17 cellular contexts compared by ENCODE assay signal in the genomic region with DNA sequence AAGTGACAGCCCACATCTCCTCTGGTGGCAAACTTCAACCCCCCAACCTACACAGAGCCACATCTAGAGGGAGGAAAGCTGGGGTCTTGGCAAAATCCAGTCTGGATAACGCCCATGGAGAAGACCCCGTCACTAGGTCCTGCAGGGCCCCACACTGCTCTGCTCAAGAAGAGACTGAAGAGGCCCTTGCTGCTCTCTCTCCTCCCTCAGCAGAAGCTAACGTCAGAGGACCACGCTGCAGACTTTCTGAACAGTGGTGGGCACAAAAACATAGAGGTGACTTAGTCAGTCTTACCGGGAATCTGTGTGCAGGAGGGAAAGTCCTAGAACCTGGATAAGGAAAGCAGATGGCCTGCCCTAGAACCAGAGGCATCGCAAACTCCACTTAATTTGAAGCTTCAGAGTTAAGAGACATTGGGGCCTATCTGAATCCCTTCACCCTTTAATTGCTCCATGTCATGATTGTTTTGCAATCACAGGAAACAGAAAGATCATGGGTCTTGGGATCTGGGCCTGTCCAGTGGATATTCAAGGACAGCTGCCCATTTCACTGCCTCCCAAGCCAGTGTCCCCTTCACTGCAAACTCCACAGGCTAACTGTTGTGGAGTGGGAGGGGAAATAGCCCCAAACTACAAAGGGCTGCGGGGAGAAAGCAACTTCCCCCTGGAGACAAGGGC. TPM values are rescaled to one million over a fixed set of nuclear protein-coding genes. Genes with fewer than 3 reads are reported as not detected.
DNase-seq lines count a peak whose midpoint lies in the region; ATAC-seq and TF ChIP-seq lines count a peak whose summit lies in the region.
"Had no signal": no experiment of that assay in that cellular context is flagged by ENCODE, and none has a peak within 500 bp of the region (broad histone marks: within the 10 kb centered on the region; RNA-seq: fewer than 3 reads in every experiment).

No MANE protein-coding gene starts in this region.

- no peak overlapping the region for H2BK5ac ChIP-seq in mesendoderm (ENCODE audit: low read length)

- H3K36me3 Mint-ChIP-seq in osteocyte (ENCODE audit: unreplicated experiment), result peaks cover 15% of the 10 kb centered on the region

- peak overlapping the region; percentile 87 for H3K4me3 Mint-ChIP-seq in osteocyte (ENCODE audit: unreplicated experiment)
- H3K4me3 Mint-ChIP-seq: activated CD8-positive, alpha-beta T cell treated with anti-CD3 and anti-CD28 coated beads, Interleukin-2, amount 10 ng/mL, durations not matched to agents 7 days and 5 days had no signal

- H3K18ac ChIP-seq in mesendoderm (ENCODE audit: low read length), result no peak overlapping the region

- no peak overlapping the region for H3K56ac ChIP-seq in mesendoderm (ENCODE audit: low read length)

- no peak overlapping the region for H3K4ac ChIP-seq in mesendoderm (ENCODE audit: low read depth, low read length)

- H3K27me3 ChIP-seq in AG04450 (ENCODE audit: control insufficient read depth, insufficient read depth, low read length) (no peaks in the 10 kb centered on the region), SJSA1 (replicated peaks) (no peaks in the 10 kb centered on the region; the same call in 1 of the 2 replicates), esophagus (ENCODE audit: control insufficient read depth in 1 of 2, insufficient read depth in 2 of 2, low read length in 2 of 2) (peaks cover 0 to 5% of the 10 kb centered on the region in 2 donors), mesendoderm (ENCODE audit: insufficient read depth, low read length, poor library complexity) (no peaks in the 10 kb centered on the region)

- H2BK15ac ChIP-seq in mesendoderm (replicated peaks; ENCODE audit: low read depth), result no peak overlapping the region

- peaks cover 48% of the 10 kb centered on the region for H3K4me1 ChIP-seq in SJSA1 (replicated peaks)
- H3K4me1 ChIP-seq in esophagus (ENCODE audit: control insufficient read depth in 2 of 2, insufficient read depth in 2 of 2, low read length in 1 of 2), result peaks cover 2 to 8% of the 10 kb centered on the region in 2 donors
- peaks cover 3% of the 10 kb centered on the region for H3K4me1 ChIP-seq in mesendoderm (ENCODE audit: control insufficient read depth, low read depth, low read length)
- H3K4me1 ChIP-seq: pancreas had no signal

- H3K36me3 ChIP-seq in SJSA1 (peaks cover 60% of the 10 kb centered on the region), esophagus (ENCODE audit: control insufficient read depth in 2 of 2, insufficient read depth in 2 of 2, low read length in 1 of 2) (no peaks in the 10 kb centered on the region), mesendoderm (ENCODE audit: control insufficient read depth, insufficient read depth, low read length) (peaks cover 2% of the 10 kb centered on the region)
- H3K36me3 ChIP-seq: pancreas had no signal

- H3K79me1 ChIP-seq in mesendoderm (ENCODE audit: low read length), result peaks cover 13% of the 10 kb centered on the region

- POLR2A ChIA-PET in AG04450 (lab: Yijun Ruan, JAX), result interaction anchor here (0.8 to 1.3 kb wide), 2 partner anchors 13 to 37 kb away, joined by 3 to 5 read pairs; no protein-coding TSS in a partner anchor

- H3K4me3 ChIP-seq in AG04450 (ENCODE audit: low read depth, low read length), result peak overlapping the region; percentile 93
- peak overlapping the region; percentile 81 for H3K4me3 ChIP-seq in SJSA1
- H3K4me3 ChIP-seq in esophagus (ENCODE audit: low read depth in 1 of 2, low read length in 2 of 2), result peak overlapping the region in 1 of 2 donors; percentile 40
- H3K4me3 ChIP-seq in mesendoderm (ENCODE audit: low read length), result no peak overlapping the region
- H3K4me3 ChIP-seq: body of pancreas, pancreas had no signal

- DNase-seq in AG04450 (ENCODE audit: low read depth, low spot score) (no peak), SJSA1 (ENCODE audit: low read depth in 1 of 2, low spot score in 2 of 2) (no peak), osteocyte (ENCODE audit: extremely low spot score, unreplicated experiment) (no peak), mesendoderm (no peak), DMS 273 treated with DMSO at 0.1 percent for 48 hours (lab: John Stamatoyannopoulos, UW) (no peak), GF-D8 (lab: John Stamatoyannopoulos, UW) (no peak)
- DNase-seq: activated CD8-positive, alpha-beta T cell treated with anti-CD3 and anti-CD28 coated beads, Interleukin-2, amount 10 ng/mL, durations not matched to agents 7 days and 5 days; activated gamma-delta T cell; body of pancreas; Karpas-422; kidney; NCI-H1694; pancreas had no signal

- no peak overlapping the region for H4K8ac ChIP-seq in mesendoderm (ENCODE audit: low read depth, low read length)

- peaks cover 55% of the 10 kb centered on the region for H3K4me1 Mint-ChIP-seq in osteocyte (ENCODE audit: unreplicated experiment)

- no peaks in the 10 kb centered on the region for H3K79me2 ChIP-seq in mesendoderm (ENCODE audit: control insufficient read depth, insufficient read depth, low read length)

- CTCF ChIA-PET in AG04450 (lab: Charles Lee), result interaction anchor here (2.0 to 3.2 kb wide), 2 partner anchors 37 to 208 kb away, joined by 7 to 12 read pairs; no protein-coding TSS in a partner anchor

- H3K4me2 ChIP-seq in mesendoderm (ENCODE audit: low read length), result no peak overlapping the region

- TF ChIP-seq CTCF in AG04450 (IDR thresholded peaks at IDR 0.05; ENCODE audit: low read depth, low read length) (no peak), osteocyte (IDR thresholded peaks at IDR 0.05) (no peak)

- H3K9me3 ChIP-seq in AG04450 (ENCODE audit: control insufficient read depth, insufficient read depth, low read length), result no peaks in the 10 kb centered on the region
- H3K9me3 ChIP-seq in SJSA1 (replicated peaks), result no peaks in the 10 kb centered on the region
- H3K9me3 ChIP-seq in esophagus (ENCODE audit: control insufficient read depth in 2 of 2, insufficient read depth in 1 of 2, low read depth in 1 of 2, low read length in 1 of 2), result no peaks in the 10 kb centered on the region
- H3K9me3 ChIP-seq: body of pancreas, pancreas had no signal

- H2BK120ac ChIP-seq in mesendoderm (ENCODE audit: low read depth, low read length), result no peak overlapping the region

- no peak overlapping the region for H4K5ac ChIP-seq in mesendoderm (ENCODE audit: low read length)

- H3K9me3 Mint-ChIP-seq in osteocyte (ENCODE audit: unreplicated experiment), result no peaks in the 10 kb centered on the region
- H3K9me3 Mint-ChIP-seq: endodermal cell had no signal

- peak overlapping the region; percentile 72 for H3K27ac Mint-ChIP-seq in osteocyte (ENCODE audit: unreplicated experiment)
- H3K27ac Mint-ChIP-seq: activated CD8-positive, alpha-beta T cell treated with anti-CD3 and anti-CD28 coated beads, Interleukin-2, amount 10 ng/mL, durations not matched to agents 7 days and 5 days; endodermal cell had no signal

- no peak overlapping the region for H2AK5ac ChIP-seq in mesendoderm (ENCODE audit: low read length)

- H3K27ac ChIP-seq in AG04450 (ENCODE audit: low read depth, low read length) (no peak overlapping the region), SJSA1 (no peak overlapping the region), esophagus (ENCODE audit: low read depth in 2 of 2, low read length in 1 of 2) (peak overlapping the region; percentile 29 to 35), mesendoderm (ENCODE audit: low read depth, low read length) (no peak overlapping the region)
- H3K27ac ChIP-seq: body of pancreas, HL-60, pancreas had no signal

- no peak overlapping the region for H3K9ac ChIP-seq in mesendoderm (ENCODE audit: low read length)

- no peak overlapping the region for H3K23ac ChIP-seq in mesendoderm (ENCODE audit: low read length)

- ATAC-seq in HG03378 (IDR thresholded peaks at IDR 0.05; ENCODE audit: unreplicated experiment), result no peak
- ATAC-seq: activated CD8-positive, alpha-beta T cell treated with anti-CD3 and anti-CD28 coated beads, Interleukin-2, amount 10 ng/mL, durations not matched to agents 7 days and 5 days; body of pancreas; pancreas had no signal

- 79 to 86% methylated on average over 7 of the region's 7 CpGs for whole genome bisulfite sequencing in esophagus, 2 donors
- WGBS in mesendoderm (ENCODE audit: extremely low coverage, insufficient coverage, low lambda C conversion rate), result no CpG with 5 or more reads among the region's 7 CpGs

- no peaks in the 10 kb centered on the region for H3K27me3 Mint-ChIP-seq in osteocyte (ENCODE audit: unreplicated experiment)

RNA-seq across cellular contexts. Expression of a gene that starts 1.7 kb away (rescaled TPM):
- polyA plus RNA-seq in AG04450 (2011; rRNA removed), result 928 and 935 TPM in 2 replicates
- polyA minus RNA-seq in AG04450 (2011; rRNA and poly(A)+ RNA removed), result 350 and 365 TPM in 2 replicates
- total RNA-seq in SJSA1 (2014; rRNA removed; shearing (Covaris generic)), result 572 and 807 TPM in 2 replicates
- polyA plus RNA-seq in esophagus, result 10 to 100 TPM in 1 of 2 donors, 1 to 10 TPM in 1; 9.7 to 26.7 TPM
- 548 and 587 TPM in 2 replicates for total RNA-seq in osteocyte
- 17.5 TPM for polyA plus RNA-seq in mesendoderm (2013, experiment 1 of 2)
- 17.2 TPM for polyA plus RNA-seq in mesendoderm (2013, experiment 2 of 2)

Comparison
In these comparisons a context has a peak if more than half of its experiments do, and no peak if none do; other contexts are left out.
1. H3K27ac ChIP-seq: peak in esophagus (2 of 2); none in AG04450 (single experiment), SJSA1 (single experiment) and mesendoderm (single experiment).